ENCODE assay signal across 8 cellular contexts in genomic region chr11:74989269-74989655, GRCh38. TPM values are rescaled to one million over a fixed set of nuclear protein-coding genes. Genes with fewer than 3 reads are reported as not detected.
DNase-seq lines count a peak whose midpoint lies in the region; ATAC-seq and TF ChIP-seq lines count a peak whose summit lies in the region.

No MANE protein-coding gene starts in this region.

- TF ChIP-seq CTCF in PC-3 (conservative IDR thresholded peaks at IDR 0.05; ENCODE audit: low read depth, low read length) (no peak), endothelial cell (IDR thresholded peaks at IDR 0.05; ENCODE audit: unreplicated experiment) (no peak)

- peak overlapping the region; percentile 94 for H3K9ac ChIP-seq in BLaER1
- peak overlapping the region; percentile 83 for H3K9ac ChIP-seq in PC-3 (ENCODE audit: low read length)
- no peak overlapping the region for H3K9ac ChIP-seq in neuronal stem cell (ENCODE audit: low read depth, low read length, poor library complexity)

- peak overlapping the region; percentile 92 for H2AFZ ChIP-seq in PC-3 (ENCODE audit: low read length)
- H2AFZ ChIP-seq in neuronal stem cell (ENCODE audit: low read length): peak overlapping the region; percentile 95

- peak overlapping the region; percentile 94 for H3K4me3 Mint-ChIP-seq in endothelial cell (ENCODE audit: unreplicated experiment)

- H3K79me2 ChIP-seq in PC-3 (ENCODE audit: low read length): peaks cover 34% of the 10 kb centered on the region

- H4K91ac ChIP-seq in neuronal stem cell (ENCODE audit: low read depth, low read length, poor library complexity): no peak overlapping the region

- H3K4me1 Mint-ChIP-seq in endothelial cell (ENCODE audit: unreplicated experiment): peaks cover 13% of the 10 kb centered on the region

- H2BK5ac ChIP-seq in neuronal stem cell (ENCODE audit: low read length): no peak overlapping the region

- H3K4me3 ChIP-seq in BLaER1: peak overlapping the region; percentile 87
- peak overlapping the region; percentile 94 for H3K4me3 ChIP-seq in PC-3 (ENCODE audit: low read length)
- H3K4me3 ChIP-seq in neuronal stem cell (ENCODE audit: low read length in 2 of 2): peak overlapping the region; percentile 75 to 91

- no peaks in the 10 kb centered on the region for H3K27me3 Mint-ChIP-seq in endothelial cell (ENCODE audit: unreplicated experiment)

- no peaks in the 10 kb centered on the region for H3K79me1 ChIP-seq in neuronal stem cell (ENCODE audit: low read depth, low read length)

- CTCF ChIA-PET in PC-3 (lab: Charles Lee): interaction anchor here (1.0 to 1.5 kb wide), 2 partner anchors 253 to 259 kb away, joined by 3 read pairs; no protein-coding TSS in a partner anchor

- peak; percentile 12 for ATAC-seq in GM21447 (IDR thresholded peaks at IDR 0.05; ENCODE audit: unreplicated experiment)
- peak; percentile 8 for ATAC-seq in PC-3
- ATAC-seq in left lobe of liver: no peak

- H2BK120ac ChIP-seq in neuronal stem cell (ENCODE audit: low read depth, low read length): no peak overlapping the region

- WGBS in neuronal stem cell (ENCODE audit: extremely low coverage in 2 of 2, insufficient read length in 2 of 2, insufficient replicate concordance in 1 of 2), 2 donors: no CpG with 5 or more reads among the region's 8 CpGs

- H2BK15ac ChIP-seq in neuronal stem cell (ENCODE audit: low read length): no peak overlapping the region

- no peaks in the 10 kb centered on the region for H3K36me3 Mint-ChIP-seq in endothelial cell (ENCODE audit: low read depth, unreplicated experiment)

- no peaks in the 10 kb centered on the region for H3K9me3 Mint-ChIP-seq in endothelial cell (ENCODE audit: unreplicated experiment)

- no peak overlapping the region for H3K4ac ChIP-seq in neuronal stem cell (ENCODE audit: low read length)

- H3K9me2 ChIP-seq in PC-3 (replicated peaks; ENCODE audit: low read length): no peaks in the 10 kb centered on the region

- H3K27ac ChIP-seq in BLaER1: peak overlapping the region; percentile 95
- H3K27ac ChIP-seq in PC-3 (ENCODE audit: low read length): peak overlapping the region; percentile 35
- peak overlapping the region; percentile 34 for H3K27ac ChIP-seq in neuronal stem cell (replicated peaks; ENCODE audit: low read length)

- POLR2A ChIA-PET in PC-3 (lab: Charles Lee; ENCODE audit: unreplicated experiment): no interaction called here

- H3K27me3 ChIP-seq in BLaER1: no peaks in the 10 kb centered on the region
- H3K27me3 ChIP-seq in PC-3 (ENCODE audit: low read length): no peaks in the 10 kb centered on the region
- H3K27me3 ChIP-seq in neuronal stem cell (ENCODE audit: control insufficient read depth in 3 of 3, insufficient read depth in 3 of 3, low read depth in 1 of 3, low read length in 3 of 3): no peaks in the 10 kb centered on the region

- H3K4me2 ChIP-seq in BLaER1 (peak overlapping the region; percentile 86), PC-3 (ENCODE audit: low read length) (peak overlapping the region; percentile 89), neuronal stem cell (ENCODE audit: insufficient read depth, low read length, poor library complexity, severe bottlenecking) (peak overlapping the region; percentile 79)

- H3K27ac Mint-ChIP-seq in endothelial cell (ENCODE audit: unreplicated experiment): no peak overlapping the region

- no peak overlapping the region for H2AK5ac ChIP-seq in neuronal stem cell (ENCODE audit: low read depth, low read length)

- no peak overlapping the region for H4K8ac ChIP-seq in neuronal stem cell (ENCODE audit: low read depth, low read length)

- no peak overlapping the region for H2BK12ac ChIP-seq in neuronal stem cell (ENCODE audit: low read length)

- H4K20me1 ChIP-seq in BLaER1 (peaks cover 34% of the 10 kb centered on the region), PC-3 (ENCODE audit: low read length) (no peaks in the 10 kb centered on the region)

- BruUV-seq in PC-3 (replicated peaks; lab: Mats Ljungman, UMichigan): no TSS peak

- H3K18ac ChIP-seq in neuronal stem cell (ENCODE audit: low read length): no peak overlapping the region

- no peak overlapping the region for H3K23ac ChIP-seq in neuronal stem cell (ENCODE audit: low read depth, low read length, poor library complexity)

- H3F3A ChIP-seq in PC-3 (ENCODE audit: low read length, unreplicated experiment): no peaks in the 10 kb centered on the region

- intact Hi-C loops in PC-3 (cut with micrococcal nuclease): loop anchor here (1.0 to 5.0 kb wide), 2 partner anchors 40 to 62 kb away; partner anchors contain the start of genes SPCS2 and XRRA1
- intact Hi-C loops in posterior vena cava (cut with DNase I): no loop called here

- no peak overlapping the region for H3K14ac ChIP-seq in neuronal stem cell (ENCODE audit: low read length)

- H3K9me3 ChIP-seq in BLaER1 (no peaks in the 10 kb centered on the region), PC-3 (ENCODE audit: low read length) (no peaks in the 10 kb centered on the region), neuronal stem cell (replicated peaks in 1 of 2; ENCODE audit: control insufficient read depth in 2 of 2, insufficient read depth in 1 of 2, low read depth in 1 of 2, low read length in 2 of 2) (no peaks in the 10 kb centered on the region)

- peaks cover 9% of the 10 kb centered on the region for H3K36me3 ChIP-seq in BLaER1
- no peaks in the 10 kb centered on the region for H3K36me3 ChIP-seq in PC-3 (ENCODE audit: low read depth, low read length)
- H3K36me3 ChIP-seq in neuronal stem cell (replicated peaks in 1 of 2; ENCODE audit: control insufficient read depth in 2 of 2, insufficient read depth in 2 of 2, low read length in 2 of 2): peaks cover 0 to 7% of the 10 kb centered on the region in 2 donors

- DNase-seq in PC-3: peak; percentile 32
- no peak for DNase-seq in endothelial cell (ENCODE audit: low spot score)
- no peak for DNase-seq in neuronal stem cell (ENCODE audit: low spot score)
- DNase-seq in posterior vena cava (ENCODE audit: low spot score): no peak
- no peak for DNase-seq in T-helper 9 cell
- DNase-seq in left lobe of liver (ENCODE audit: low spot score): no peak

- H3K4me1 ChIP-seq in BLaER1 (peaks cover 48% of the 10 kb centered on the region), PC-3 (ENCODE audit: insufficient read depth, low read length) (peaks cover 10% of the 10 kb centered on the region), neuronal stem cell (ENCODE audit: control insufficient read depth in 2 of 2, insufficient read depth in 1 of 2, low read depth in 1 of 2, low read length in 2 of 2) (peaks cover 0 to 2% of the 10 kb centered on the region in 2 donors)

RNA-seq across cellular contexts. Expression of gene NEU3, which starts 0.5 kb away (rescaled TPM):
- total RNA-seq in PC-3 (2014; rRNA removed) (15.7 and 16.1 TPM in 2 replicates), endothelial cell (ENCODE audit: unreplicated experiment) (11.8 TPM), posterior vena cava (1 to 10 TPM; 6.3 to 6.8 TPM), left lobe of liver (9.2 TPM)
- 6.0 TPM for polyA plus RNA-seq in neuronal stem cell (2013, experiment 1 of 2)
- 6.6 TPM for polyA plus RNA-seq in neuronal stem cell (2013, experiment 2 of 2)

RNA-seq across cellular contexts. Expression of gene SPCS2, which starts 40.2 kb away (rescaled TPM):
- total RNA-seq in PC-3 (2014; rRNA removed): 129 and 142 TPM in 2 replicates
- 130 TPM for total RNA-seq in endothelial cell (ENCODE audit: unreplicated experiment)
- 88.1 TPM for polyA plus RNA-seq in neuronal stem cell (2013, experiment 1 of 2)
- 88.8 TPM for polyA plus RNA-seq in neuronal stem cell (2013, experiment 2 of 2)
- total RNA-seq in posterior vena cava: 100 to 1,000 TPM; 109 to 113 TPM
- 104 TPM for total RNA-seq in left lobe of liver

RNA-seq across cellular contexts. Expression of gene XRRA1, which starts 40.4 kb away (rescaled TPM):
- total RNA-seq in PC-3 (2014; rRNA removed): 18.1 and 23.5 TPM in 2 replicates
- 8.0 TPM for total RNA-seq in endothelial cell (ENCODE audit: unreplicated experiment)
- 5.1 TPM for polyA plus RNA-seq in neuronal stem cell (2013, experiment 1 of 2)
- 5.9 TPM for polyA plus RNA-seq in neuronal stem cell (2013, experiment 2 of 2)
- total RNA-seq in posterior vena cava: 10 to 100 TPM in 1 of 2 donors, 1 to 10 TPM in 1; 6.9 to 14.0 TPM
- total RNA-seq in left lobe of liver: 12.2 TPM

Comparison
In these comparisons a context has a peak if more than half of its experiments do, and no peak if none do; other contexts are left out.
1. H3K27ac ChIP-seq: peak in every context shown above with its lines; median percentile 95 in BLaER1; 35 in PC-3; 34 in neuronal stem cell.